Comparison of ENCODE assay signal across 20 cellular contexts in the genomic region with DNA sequence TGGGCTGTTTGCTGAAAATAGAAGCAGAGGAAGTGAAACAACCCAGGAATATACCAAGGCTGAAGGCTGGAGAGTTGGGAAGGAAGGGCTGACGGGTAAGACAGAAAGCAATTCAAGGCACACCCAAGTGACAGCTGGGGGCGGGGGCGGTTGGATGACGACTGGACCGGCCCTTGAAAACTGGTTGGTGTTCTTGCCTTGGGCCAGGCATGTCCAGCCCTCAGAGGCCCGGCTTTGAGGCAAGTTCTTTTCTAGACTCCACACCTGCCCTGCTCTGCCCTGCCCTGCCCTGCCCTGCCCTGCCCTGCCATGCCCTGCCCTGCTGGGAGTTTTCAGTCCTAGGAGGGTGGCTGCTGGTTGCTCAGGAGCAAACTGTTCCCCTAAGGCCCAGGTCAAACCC. TPM values are rescaled to one million over a fixed set of nuclear protein-coding genes. Genes with fewer than 3 reads are reported as not detected.
A peak's percentile ranks its signal among the peaks of the same experiment; 100 is the strongest.
DNase-seq lines count a peak whose midpoint lies in the region; ATAC-seq and TF ChIP-seq lines count a peak whose summit lies in the region.
"Had no signal": no experiment of that assay in that cellular context is flagged by ENCODE, and none has a peak within 500 bp of the region (broad histone marks: within the 10 kb centered on the region; RNA-seq: fewer than 3 reads in every experiment).

No MANE protein-coding gene starts in this region.

- H3K9me3 ChIP-seq in esophagus (ENCODE audit: control insufficient read depth in 2 of 2, insufficient read depth in 1 of 2, low read depth in 1 of 2, low read length in 1 of 2): peaks cover 4 to 8% of the 10 kb centered on the region in 2 donors
- no peaks in the 10 kb centered on the region for H3K9me3 ChIP-seq in lower lobe of right lung
- H3K9me3 ChIP-seq in upper lobe of left lung: peaks cover 0 to 4% (median 0%) of the 10 kb centered on the region in 4 donors

- WGBS in esophagus, 2 donors: 24 to 26% methylated on average over 5 to 6 of the region's 6 CpGs
- 23 to 35% methylated on average over 6 of the region's 6 CpGs for WGBS in upper lobe of left lung, 2 donors

- peaks cover 0 to 8% of the 10 kb centered on the region in 2 donors for H3K4me1 ChIP-seq in esophagus (ENCODE audit: control insufficient read depth in 2 of 2, insufficient read depth in 2 of 2, low read length in 1 of 2)
- peaks cover 9% of the 10 kb centered on the region for H3K4me1 ChIP-seq in lower lobe of right lung
- no peaks in the 10 kb centered on the region for H3K4me1 ChIP-seq in upper lobe of left lung
- H3K4me1 ChIP-seq: breast epithelium had no signal

- DNase-seq in activated CD4-positive, CD25-positive, alpha-beta regulatory T cell treated with anti-CD3 and anti-CD28 coated beads, Interleukin-2, amount 50 U/mL, for 72 hours: peak; percentile 17
- DNase-seq in activated CD4-positive, CD25-positive, alpha-beta regulatory T cell (lab: John Stamatoyannopoulos, UW): no peak
- DNase-seq in lower lobe of right lung (peak; percentile 80), upper lobe of left lung (peak; percentile 48 to 69), NCI-H2081 (lab: John Stamatoyannopoulos, UW) (no peak)
- DNase-seq: activated CD4-positive, alpha-beta T cell treated with anti-CD3 and anti-CD28 coated beads for 4 hours; effector memory CD4-positive, alpha-beta T cell; foreskin fibroblast; NCI-H510A treated with DMSO at 0.1 percent for 48 hours; stimulated activated CD4-positive, alpha-beta T cell treated with anti-CD3 and anti-CD28 coated beads, Interleukin-15, amount 100 ng/mL, for 24 hours; T-helper 17 cell had no signal

- H3K36me3 ChIP-seq in esophagus (ENCODE audit: control insufficient read depth in 2 of 2, insufficient read depth in 2 of 2, low read length in 1 of 2) (no peaks in the 10 kb centered on the region), lower lobe of right lung (no peaks in the 10 kb centered on the region), upper lobe of left lung (no peaks in the 10 kb centered on the region)
- H3K36me3 ChIP-seq: breast epithelium had no signal

- no peak for TF ChIP-seq EP300 in upper lobe of left lung (IDR thresholded peaks at IDR 0.05)

- H3K4me3 ChIP-seq in esophagus (ENCODE audit: low read depth in 1 of 2, low read length in 2 of 2) (no peak overlapping the region), lower lobe of right lung (no peak overlapping the region), upper lobe of left lung (no peak overlapping the region)
- H3K4me3 ChIP-seq: breast epithelium had no signal

- no peak for TF ChIP-seq CTCF in lower lobe of right lung (IDR thresholded peaks at IDR 0.05)
- no peak for TF ChIP-seq CTCF in upper lobe of left lung (IDR thresholded peaks at IDR 0.05)

- ATAC-seq in lower lobe of right lung (peak; percentile 52 to 79), upper lobe of left lung (ENCODE audit: low FRiP score in 2 of 2) (peak; percentile 41 to 80), GM21367 (IDR thresholded peaks at IDR 0.05; ENCODE audit: unreplicated experiment) (no peak), GM18505 (IDR thresholded peaks at IDR 0.05; ENCODE audit: unreplicated experiment) (no peak)
- ATAC-seq: activated naive CD4-positive, alpha-beta T cell treated with anti-CD3 and anti-CD28 coated beads, Interleukin-2, amount 50 U/mL, for 72 hours; Panc1; T-helper 17 cell had no signal

- intact Hi-C loops in lower lobe of right lung (cut with DNase I): no loop called here

- no peak for TF ChIP-seq POLR2A in upper lobe of left lung (IDR thresholded peaks at IDR 0.05)
- TF ChIP-seq POLR2A in GM18505 (IDR thresholded peaks at IDR 0.05; ENCODE audit: borderline replicate concordance, extremely low read depth, insufficient read depth, insufficient read length): no peak

- peaks cover 0 to 3% of the 10 kb centered on the region in 2 donors for H3K27me3 ChIP-seq in esophagus (ENCODE audit: control insufficient read depth in 1 of 2, insufficient read depth in 2 of 2, low read length in 2 of 2)
- H3K27me3 ChIP-seq in lower lobe of right lung (ENCODE audit: low read depth): peaks cover 9% of the 10 kb centered on the region
- no peaks in the 10 kb centered on the region for H3K27me3 ChIP-seq in upper lobe of left lung

- peak overlapping the region; percentile 30 to 61 for H3K27ac ChIP-seq in esophagus (ENCODE audit: low read depth in 2 of 2, low read length in 1 of 2)
- no peak overlapping the region for H3K27ac ChIP-seq in lower lobe of right lung
- no peak overlapping the region for H3K27ac ChIP-seq in upper lobe of left lung
- H3K27ac ChIP-seq: breast epithelium had no signal

RNA-seq across cellular contexts. Expression of gene CACNG2, which starts 34.2 kb away (rescaled TPM):
- not detected for polyA plus RNA-seq in esophagus
- total RNA-seq in lower lobe of right lung (not detected), upper lobe of left lung (not detected)
- total RNA-seq: A172; activated naive CD4-positive, alpha-beta T cell treated with anti-CD3 and anti-CD28 coated beads, Interleukin-2, amount 50 U/mL, for 72 hours; breast epithelium; osteoblast; subcutaneous adipose tissue; T-helper 17 cell had no signal

RNA-seq across cellular contexts. Expression of gene IFT27, which starts 38.1 kb away (rescaled TPM):
- 10 to 100 TPM; 10.3 to 16.0 TPM for polyA plus RNA-seq in esophagus
- total RNA-seq in lower lobe of right lung (30.2 TPM), upper lobe of left lung (10 to 100 TPM; 12.6 to 43.0 (median 27.4) TPM)

Comparison
In these comparisons a context has a peak if more than half of its experiments do, and no peak if none do; other contexts are left out.
1. DNase-seq: peak in activated CD4-positive, CD25-positive, alpha-beta regulatory T cell treated with anti-CD3 and anti-CD28 coated beads, Interleukin-2, amount 50 U/mL, for 72 hours (single experiment), lower lobe of right lung (single experiment) and upper lobe of left lung (2 of 2); none in activated CD4-positive, CD25-positive, alpha-beta regulatory T cell (0 of 4) and NCI-H2081 (0 of 2).
2. H3K27ac ChIP-seq: peak in esophagus (2 of 2); none in lower lobe of right lung (single experiment) and upper lobe of left lung (0 of 4).
3. ATAC-seq: peak in lower lobe of right lung (2 of 2) and upper lobe of left lung (2 of 2); none in GM21367 (single experiment) and GM18505 (single experiment).